ENCODE assay signal across 1 cellular context in genomic region chr5:132490484-132491367, GRCh38.
TF ChIP-seq lines count a peak whose summit lies in the region.

TSS of gene IRF1 (minus strand) at chr5:132490773. CDS start at chr5:132489478, 1,295 bp downstream.

TF ChIP-seq in WTC11, 78 proteins besides CTCF, POLR2A, EP300 and RAD21 (continued from another document and continues in another):
- TF ChIP-seq ZBTB43 (CRISPR knock-in tag; IDR thresholded peaks at IDR 0.05), result peak; percentile 89; the same call in 1 of the 2 replicates
- peak; percentile 86 for TF ChIP-seq ARID4B (CRISPR knock-in tag; IDR thresholded peaks at IDR 0.05; ENCODE audit: borderline replicate concordance)
- 0 out of 2 replicates have a peak, but pooled peaks have one; percentile 33 for TF ChIP-seq ELF4 (CRISPR knock-in tag; IDR thresholded peaks at IDR 0.05; ENCODE audit: low read depth)
- TF ChIP-seq ERG (CRISPR knock-in tag; IDR thresholded peaks at IDR 0.05), result no peak
- TF ChIP-seq ZNF671 (CRISPR knock-in tag; IDR thresholded peaks at IDR 0.05), result no peak
- TF ChIP-seq NR1H2 (CRISPR knock-in tag; IDR thresholded peaks at IDR 0.05), result no peak
- TF ChIP-seq CBFB (CRISPR knock-in tag; IDR thresholded peaks at IDR 0.05; ENCODE audit: low read depth), result no peak
- TF ChIP-seq E2F1 (CRISPR knock-in tag; IDR thresholded peaks at IDR 0.05), result peak; percentile 24; the same call in 1 of the 2 replicates
- no peak for TF ChIP-seq ATF3 (CRISPR knock-in tag; conservative IDR thresholded peaks at IDR 0.05)
- TF ChIP-seq OVOL2 (CRISPR knock-in tag; IDR thresholded peaks at IDR 0.05; ENCODE audit: borderline replicate concordance), result no peak
- no peak for TF ChIP-seq HMGA2 (CRISPR knock-in tag; IDR thresholded peaks at IDR 0.05)
- no peak for TF ChIP-seq ZBTB21 (CRISPR knock-in tag; IDR thresholded peaks at IDR 0.05; ENCODE audit: borderline replicate concordance)
- peak; percentile 63; the same call in 1 of the 2 replicates for TF ChIP-seq FOXP1 (CRISPR knock-in tag; IDR thresholded peaks at IDR 0.05; ENCODE audit: borderline replicate concordance)
- TF ChIP-seq FOXJ3 (CRISPR knock-in tag; IDR thresholded peaks at IDR 0.05; ENCODE audit: borderline replicate concordance), result no peak
- TF ChIP-seq ZNF263 (CRISPR knock-in tag; IDR thresholded peaks at IDR 0.05; ENCODE audit: low read depth), result no peak
- no peak for TF ChIP-seq IRF2 (CRISPR knock-in tag; IDR thresholded peaks at IDR 0.05; ENCODE audit: borderline replicate concordance, low read depth)
- TF ChIP-seq NR3C1 (CRISPR knock-in tag; conservative IDR thresholded peaks at IDR 0.05; ENCODE audit: low read depth), result no peak
- no peak for TF ChIP-seq ZNF396 (CRISPR knock-in tag; IDR thresholded peaks at IDR 0.05; ENCODE audit: borderline replicate concordance)
- no peak for TF ChIP-seq ZSCAN18 (CRISPR knock-in tag; IDR thresholded peaks at IDR 0.05)
- TF ChIP-seq AFF4 (CRISPR knock-in tag; IDR thresholded peaks at IDR 0.05; ENCODE audit: borderline replicate concordance), result 0 out of 2 replicates have a peak, but pooled peaks have one; percentile 44
- TF ChIP-seq ZNF121 (CRISPR knock-in tag; IDR thresholded peaks at IDR 0.05), result no peak
- 0 out of 2 replicates have a peak, but pooled peaks have one; percentile 17 for TF ChIP-seq ESRRA (CRISPR knock-in tag; IDR thresholded peaks at IDR 0.05; ENCODE audit: borderline replicate concordance)
- TF ChIP-seq TP53 (CRISPR knock-in tag; IDR thresholded peaks at IDR 0.05), result 0 out of 2 replicates have a peak, but pooled peaks have one; percentile 41
- no peak for TF ChIP-seq TEAD4 (CRISPR knock-in tag; IDR thresholded peaks at IDR 0.05)
- no peak for TF ChIP-seq NFE2L1 (CRISPR knock-in tag; IDR thresholded peaks at IDR 0.05)
- 0 out of 2 replicates have a peak, but pooled peaks have one; percentile 36 for TF ChIP-seq SMAD3 (CRISPR knock-in tag; IDR thresholded peaks at IDR 0.05; ENCODE audit: borderline replicate concordance)
- no peak for TF ChIP-seq PREB (CRISPR knock-in tag; IDR thresholded peaks at IDR 0.05; ENCODE audit: borderline replicate concordance)
- TF ChIP-seq PRRX2 (CRISPR knock-in tag; IDR thresholded peaks at IDR 0.05), result no peak
- TF ChIP-seq MYBL2 (CRISPR knock-in tag; IDR thresholded peaks at IDR 0.05), result peak; percentile 58; the same call in 1 of the 2 replicates
- no peak for TF ChIP-seq ZNF219 (CRISPR knock-in tag; IDR thresholded peaks at IDR 0.05; ENCODE audit: borderline replicate concordance)
- TF ChIP-seq ZNF423 (CRISPR knock-in tag; IDR thresholded peaks at IDR 0.05), result peak; percentile 50; the same call in 1 of the 2 replicates
- no peak for TF ChIP-seq KAT7 (CRISPR knock-in tag; IDR thresholded peaks at IDR 0.05; ENCODE audit: borderline replicate concordance)
- 0 out of 2 replicates have a peak, but pooled peaks have one; percentile 40 for TF ChIP-seq HMGXB4 (CRISPR knock-in tag; IDR thresholded peaks at IDR 0.05)
- TF ChIP-seq SP1 (CRISPR knock-in tag; conservative IDR thresholded peaks at IDR 0.05), result peak; percentile 70; the same call in 1 of the 2 replicates
- TF ChIP-seq ZNF138 (CRISPR knock-in tag; conservative IDR thresholded peaks at IDR 0.05), result no peak
- TF ChIP-seq MXD4 (CRISPR knock-in tag; IDR thresholded peaks at IDR 0.05; ENCODE audit: borderline replicate concordance), result no peak
- no peak for TF ChIP-seq PRDM15 (CRISPR knock-in tag; IDR thresholded peaks at IDR 0.05)
